Comparison of ENCODE assay signal across 16 cellular contexts in genomic region chr13:33352023-33352422, GRCh38.
DNase-seq lines count a peak whose midpoint lies in the region; ATAC-seq and TF ChIP-seq lines count a peak whose summit lies in the region.
"Had no signal": no experiment of that assay in that cellular context is flagged by ENCODE, and none has a peak within 500 bp of the region (broad histone marks: within the 10 kb centered on the region; RNA-seq: fewer than 3 reads in every experiment).

No MANE protein-coding gene starts in this region.

- peaks cover 0 to 3% (median 3%) of the 10 kb centered on the region in 3 donors for H3K27me3 Mint-ChIP-seq in CD14-positive monocyte (ENCODE audit: low read depth in 3 of 3)
- peaks cover 81% of the 10 kb centered on the region for H3K27me3 Mint-ChIP-seq in activated naive CD8-positive, alpha-beta T cell treated with anti-CD3 and anti-CD28 coated beads for 36 hours
- H3K27me3 Mint-ChIP-seq in activated T-cell treated with anti-CD3 and anti-CD28 coated beads, Interleukin-2, amount 50 U/mL, for 72 hours (ENCODE audit: low read depth): peaks cover 71% of the 10 kb centered on the region

- DNase-seq in CD14-positive monocyte (ENCODE audit: low spot score) (no peak), MV-4-11 (lab: John Stamatoyannopoulos, UW) (peak; percentile 71), NCI-H69 (lab: John Stamatoyannopoulos, UW) (peak; percentile 86)
- no peak for DNase-seq in activated naive CD8-positive, alpha-beta T cell treated with anti-CD3 and anti-CD28 coated beads for 36 hours
- no peak for DNase-seq in activated T-cell treated with anti-CD3 and anti-CD28 coated beads, Interleukin-2, amount 50 U/mL, for 72 hours
- DNase-seq in stimulated activated CD4-positive, alpha-beta T cell treated with anti-CD3 and anti-CD28 coated beads, Interleukin-4, amount 100 ng/mL, for 24 hours: no peak
- DNase-seq: activated CD4-positive, alpha-beta memory T cell treated with anti-CD3 and anti-CD28 coated beads, Interleukin-2, amount 10 ng/mL, durations not matched to agents 7 days and 5 days; amniotic stem cell; effector memory CD8-positive, alpha-beta T cell; GOT3 had no signal

- H3K9me3 Mint-ChIP-seq in CD14-positive monocyte: peaks cover 0 to 2% (median 0%) of the 10 kb centered on the region in 7 donors
- no peaks in the 10 kb centered on the region for H3K9me3 Mint-ChIP-seq in activated naive CD8-positive, alpha-beta T cell treated with anti-CD3 and anti-CD28 coated beads for 36 hours
- no peaks in the 10 kb centered on the region for H3K9me3 Mint-ChIP-seq in activated T-cell treated with anti-CD3 and anti-CD28 coated beads, Interleukin-2, amount 50 U/mL, for 72 hours
- H3K9me3 Mint-ChIP-seq: activated CD4-positive, alpha-beta memory T cell treated with anti-CD3 and anti-CD28 coated beads, Interleukin-2, amount 10 ng/mL, durations not matched to agents 7 days and 5 days; central memory CD8-positive, alpha-beta T cell; effector memory CD8-positive, alpha-beta T cell had no signal

- TF ChIP-seq CTCF in CD14-positive monocyte (IDR thresholded peaks at IDR 0.05): no peak

- H3K9ac ChIP-seq in muscle layer of colon (ENCODE audit: low read length): no peak overlapping the region

- H3K9me3 ChIP-seq in muscle layer of colon (ENCODE audit: low read length): no peaks in the 10 kb centered on the region

- H3K27ac Mint-ChIP-seq in CD14-positive monocyte: peak overlapping the region in 5 of 7 donors; percentile 45 to 98 (median 94)
- H3K27ac Mint-ChIP-seq in activated naive CD8-positive, alpha-beta T cell treated with anti-CD3 and anti-CD28 coated beads for 36 hours: no peak overlapping the region
- no peak overlapping the region for H3K27ac Mint-ChIP-seq in activated T-cell treated with anti-CD3 and anti-CD28 coated beads, Interleukin-2, amount 50 U/mL, for 72 hours
- H3K27ac Mint-ChIP-seq: activated CD4-positive, alpha-beta memory T cell treated with anti-CD3 and anti-CD28 coated beads, Interleukin-2, amount 10 ng/mL, durations not matched to agents 7 days and 5 days; effector memory CD8-positive, alpha-beta T cell; natural killer cell treated with Interleukin-12 subunit alpha and Interleukin-12 subunit beta and Interleukin-15 and Interleukin-18, amount 100 ng/mL, for 72 hours had no signal

- intact Hi-C loops in CD14-positive monocyte (cut with micrococcal nuclease): loop anchor here (5.0 kb wide), 1 partner anchor 190 kb away; no protein-coding TSS in a partner anchor

- H3K4me3 ChIP-seq in muscle layer of colon (ENCODE audit: low read depth in 1 of 2, low read length in 2 of 2): no peak overlapping the region
- H3K4me3 ChIP-seq: lung had no signal

- H3K36me3 ChIP-seq in muscle layer of colon (ENCODE audit: insufficient read depth, low read length): no peaks in the 10 kb centered on the region

- no peak overlapping the region for H3K4me3 Mint-ChIP-seq in CD14-positive monocyte
- H3K4me3 Mint-ChIP-seq in activated naive CD8-positive, alpha-beta T cell treated with anti-CD3 and anti-CD28 coated beads for 36 hours: no peak overlapping the region
- no peak overlapping the region for H3K4me3 Mint-ChIP-seq in activated T-cell treated with anti-CD3 and anti-CD28 coated beads, Interleukin-2, amount 50 U/mL, for 72 hours
- H3K4me3 Mint-ChIP-seq: activated CD4-positive, alpha-beta memory T cell treated with anti-CD3 and anti-CD28 coated beads, Interleukin-2, amount 10 ng/mL, durations not matched to agents 7 days and 5 days; central memory CD8-positive, alpha-beta T cell; effector memory CD8-positive, alpha-beta T cell; natural killer cell treated with Interleukin-12 subunit alpha and Interleukin-12 subunit beta and Interleukin-15 and Interleukin-18, amount 100 ng/mL, for 72 hours had no signal

- H3K27me3 ChIP-seq in muscle layer of colon (ENCODE audit: control insufficient read depth in 1 of 2, insufficient read depth in 2 of 2, low read length in 2 of 2): no peaks in the 10 kb centered on the region

- H3K4me1 Mint-ChIP-seq in CD14-positive monocyte: peaks cover 68% of the 10 kb centered on the region
- peaks cover 2% of the 10 kb centered on the region for H3K4me1 Mint-ChIP-seq in activated naive CD8-positive, alpha-beta T cell treated with anti-CD3 and anti-CD28 coated beads for 36 hours
- no peaks in the 10 kb centered on the region for H3K4me1 Mint-ChIP-seq in activated T-cell treated with anti-CD3 and anti-CD28 coated beads, Interleukin-2, amount 50 U/mL, for 72 hours (ENCODE audit: low read depth)
- H3K4me1 Mint-ChIP-seq: central memory CD8-positive, alpha-beta T cell had no signal

- H3K4me1 ChIP-seq in muscle layer of colon (ENCODE audit: insufficient read depth, low read length): peaks cover 16% of the 10 kb centered on the region

- peak overlapping the region; percentile 10 for H3K27ac ChIP-seq in muscle layer of colon (ENCODE audit: low read depth, low read length)

- peaks cover 0 to 2% of the 10 kb centered on the region in 2 donors for H3K36me3 Mint-ChIP-seq in CD14-positive monocyte
- no peaks in the 10 kb centered on the region for H3K36me3 Mint-ChIP-seq in activated naive CD8-positive, alpha-beta T cell treated with anti-CD3 and anti-CD28 coated beads for 36 hours
- peaks cover 0 to 2% of the 10 kb centered on the region in 2 donors for H3K36me3 Mint-ChIP-seq in activated T-cell treated with anti-CD3 and anti-CD28 coated beads, Interleukin-2, amount 50 U/mL, for 72 hours (ENCODE audit: insufficient read depth in 2 of 2)
- H3K36me3 Mint-ChIP-seq: natural killer cell treated with Interleukin-12 subunit alpha and Interleukin-12 subunit beta and Interleukin-15 and Interleukin-18, amount 100 ng/mL, for 72 hours had no signal

- ATAC-seq in activated T-cell treated with anti-CD3 and anti-CD28 coated beads, Interleukin-2, amount 50 U/mL, for 72 hours (replicated peaks in 1 of 2): no peak
- no peak for ATAC-seq in GM21529 (IDR thresholded peaks at IDR 0.05; ENCODE audit: unreplicated experiment)
- ATAC-seq: effector memory CD8-positive, alpha-beta T cell; natural killer cell treated with Interleukin-12 subunit alpha and Interleukin-12 subunit beta and Interleukin-15 and Interleukin-18, amount 100 ng/mL, for 72 hours; Panc1 had no signal

Comparison
In these comparisons a context has a peak if more than half of its experiments do, and no peak if none do; other contexts are left out.
1. DNase-seq: peak in MV-4-11 (single experiment) and NCI-H69 (single experiment); none in CD14-positive monocyte (single experiment), activated naive CD8-positive, alpha-beta T cell treated with anti-CD3 and anti-CD28 coated beads for 36 hours (single experiment), activated T-cell treated with anti-CD3 and anti-CD28 coated beads, Interleukin-2, amount 50 U/mL, for 72 hours (0 of 2) and stimulated activated CD4-positive, alpha-beta T cell treated with anti-CD3 and anti-CD28 coated beads, Interleukin-4, amount 100 ng/mL, for 24 hours (single experiment).
2. H3K27ac Mint-ChIP-seq: peak in CD14-positive monocyte (5 of 7); none in activated naive CD8-positive, alpha-beta T cell treated with anti-CD3 and anti-CD28 coated beads for 36 hours (single experiment) and activated T-cell treated with anti-CD3 and anti-CD28 coated beads, Interleukin-2, amount 50 U/mL, for 72 hours (single experiment).